ENCODE assay signal across 28 cellular contexts in the genomic region with DNA sequence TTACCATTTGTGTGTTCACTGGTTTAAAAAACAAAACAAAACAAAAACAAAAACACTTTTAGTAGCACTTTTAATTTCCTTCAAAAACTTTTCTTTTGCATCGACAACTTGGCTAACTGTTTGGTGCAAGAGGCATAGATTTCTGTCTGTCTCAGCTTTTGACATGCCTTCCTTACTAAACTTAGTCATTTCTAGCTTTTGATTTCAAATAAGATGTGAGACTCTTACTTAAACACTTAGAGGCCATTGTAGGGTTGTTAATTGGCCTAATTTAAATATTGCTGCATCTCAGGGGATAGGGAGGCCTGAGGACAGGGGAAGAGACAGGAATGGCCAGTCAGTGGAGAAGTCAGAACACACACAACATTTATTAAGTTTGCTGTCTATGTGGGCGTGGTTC.
DNase-seq lines count a peak whose midpoint lies in the region; ATAC-seq and TF ChIP-seq lines count a peak whose summit lies in the region.
"Had no signal": no experiment of that assay in that cellular context is flagged by ENCODE, and none has a peak within 500 bp of the region (broad histone marks: within the 10 kb centered on the region; RNA-seq: fewer than 3 reads in every experiment).

No MANE protein-coding gene starts in this region.

- H3K27ac Mint-ChIP-seq in activated CD4-positive, alpha-beta T cell treated with anti-CD3 and anti-CD28 coated beads for 36 hours = peak overlapping the region; percentile 24
- peak overlapping the region; percentile 67 for H3K27ac Mint-ChIP-seq in CD8-positive, alpha-beta T cell
- H3K27ac Mint-ChIP-seq in activated T-helper 17 cell treated with anti-CD3 and anti-CD28 coated beads, Interleukin-2, amount 50 U/mL, for 72 hours = peak overlapping the region; percentile 53
- H3K27ac Mint-ChIP-seq in naive thymus-derived CD4-positive, alpha-beta T cell = peak overlapping the region in 5 of 9 donors; percentile 7 to 77 (median 54)
- H3K27ac Mint-ChIP-seq: activated CD4-positive, alpha-beta T cell treated with anti-CD3 and anti-CD28 coated beads, Interleukin-2, amount 10 ng/mL, durations not matched to agents 24 days and 14 days; dendritic cell treated with granulocyte-macrophage colony-stimulating factor and Interleukin-4, amounts not matched to agents 40 ng/mL and 50 ng/mL, for 4 days; HFFc6; mesothelial cell of epicardium had no signal

- no peaks in the 10 kb centered on the region for H3K27me3 ChIP-seq in CD8-positive, alpha-beta T cell (ENCODE audit: insufficient read depth, low read length)
- H3K27me3 ChIP-seq in naive thymus-derived CD4-positive, alpha-beta T cell (ENCODE audit: control insufficient read depth in 2 of 2, insufficient read depth in 2 of 2, low read length in 2 of 2) = no peaks in the 10 kb centered on the region
- H3K27me3 ChIP-seq: esophagus muscularis mucosa, upper lobe of right lung had no signal

- no peaks in the 10 kb centered on the region for H3K9me3 Mint-ChIP-seq in activated CD4-positive, alpha-beta T cell treated with anti-CD3 and anti-CD28 coated beads for 36 hours (ENCODE audit: low read depth)
- no peaks in the 10 kb centered on the region for H3K9me3 Mint-ChIP-seq in CD8-positive, alpha-beta T cell
- no peaks in the 10 kb centered on the region for H3K9me3 Mint-ChIP-seq in activated T-helper 17 cell treated with anti-CD3 and anti-CD28 coated beads, Interleukin-2, amount 50 U/mL, for 72 hours
- H3K9me3 Mint-ChIP-seq in naive thymus-derived CD4-positive, alpha-beta T cell = no peaks in the 10 kb centered on the region
- H3K9me3 Mint-ChIP-seq: activated CD4-positive, alpha-beta T cell treated with anti-CD3 and anti-CD28 coated beads, Interleukin-2, amount 10 ng/mL, durations not matched to agents 24 days and 14 days; dendritic cell treated with granulocyte-macrophage colony-stimulating factor and Interleukin-4, amounts not matched to agents 40 ng/mL and 50 ng/mL, for 4 days; HFFc6; mesothelial cell of epicardium had no signal

- H3K4me3 Mint-ChIP-seq in activated CD4-positive, alpha-beta T cell treated with anti-CD3 and anti-CD28 coated beads for 36 hours = no peak overlapping the region
- no peak overlapping the region for H3K4me3 Mint-ChIP-seq in CD8-positive, alpha-beta T cell
- H3K4me3 Mint-ChIP-seq in activated T-helper 17 cell treated with anti-CD3 and anti-CD28 coated beads, Interleukin-2, amount 50 U/mL, for 72 hours = peak overlapping the region; percentile 1
- H3K4me3 Mint-ChIP-seq in naive thymus-derived CD4-positive, alpha-beta T cell = no peak overlapping the region
- H3K4me3 Mint-ChIP-seq: activated CD4-positive, alpha-beta T cell treated with anti-CD3 and anti-CD28 coated beads, Interleukin-2, amount 10 ng/mL, durations not matched to agents 24 days and 14 days; dendritic cell treated with granulocyte-macrophage colony-stimulating factor and Interleukin-4, amounts not matched to agents 40 ng/mL and 50 ng/mL, for 4 days; HFFc6; mesothelial cell of epicardium had no signal

- peaks cover 17% of the 10 kb centered on the region for H3K36me3 ChIP-seq in CD8-positive, alpha-beta T cell (ENCODE audit: insufficient read depth, low read length)
- peaks cover 0 to 40% (median 5%) of the 10 kb centered on the region in 3 experiments for H3K36me3 ChIP-seq in naive thymus-derived CD4-positive, alpha-beta T cell (ENCODE audit: control insufficient read depth in 2 of 3, insufficient read depth in 3 of 3, low read length in 3 of 3)

- H3K4me1 ChIP-seq in CD8-positive, alpha-beta T cell (ENCODE audit: insufficient read depth, low read length) = no peaks in the 10 kb centered on the region
- H3K4me1 ChIP-seq in naive thymus-derived CD4-positive, alpha-beta T cell (ENCODE audit: control insufficient read depth in 2 of 2, insufficient read depth in 2 of 2, low read length in 2 of 2) = no peaks in the 10 kb centered on the region
- H3K4me1 ChIP-seq: esophagus muscularis mucosa, upper lobe of right lung had no signal

- TF ChIP-seq CTCF in CD8-positive, alpha-beta T cell (IDR thresholded peaks at IDR 0.05) = no peak

- no peak overlapping the region for H3K4me3 ChIP-seq in CD8-positive, alpha-beta T cell (ENCODE audit: low read depth, low read length)
- H3K4me3 ChIP-seq in naive thymus-derived CD4-positive, alpha-beta T cell (ENCODE audit: low read length) = no peak overlapping the region
- H3K4me3 ChIP-seq: esophagus muscularis mucosa, upper lobe of right lung had no signal

- no peaks in the 10 kb centered on the region for H3K9me3 ChIP-seq in CD8-positive, alpha-beta T cell (ENCODE audit: low read length)
- H3K9me3 ChIP-seq in naive thymus-derived CD4-positive, alpha-beta T cell (ENCODE audit: control insufficient read depth in 2 of 3, low read length in 3 of 3) = no peaks in the 10 kb centered on the region
- H3K9me3 ChIP-seq: esophagus muscularis mucosa, upper lobe of right lung had no signal

- H3K27ac ChIP-seq in CD8-positive, alpha-beta T cell (ENCODE audit: low read depth, low read length) = no peak overlapping the region
- no peak overlapping the region for H3K27ac ChIP-seq in naive thymus-derived CD4-positive, alpha-beta T cell (ENCODE audit: low read depth, low read length)
- H3K27ac ChIP-seq: 22Rv1, esophagus muscularis mucosa, upper lobe of right lung, WERI-Rb-1 had no signal

- ATAC-seq in activated CD4-positive, alpha-beta T cell treated with anti-CD3 and anti-CD28 coated beads for 36 hours = peak; percentile 73
- no peak for ATAC-seq in CD8-positive, alpha-beta T cell
- peak; percentile 66 for ATAC-seq in activated T-helper 17 cell treated with anti-CD3 and anti-CD28 coated beads, Interleukin-2, amount 50 U/mL, for 72 hours (replicated peaks)
- ATAC-seq in naive thymus-derived CD4-positive, alpha-beta T cell = no peak
- ATAC-seq: upper lobe of right lung had no signal

- POLR2A ChIA-PET in activated CD4-positive, alpha-beta T cell treated with anti-CD3 and anti-CD28 coated beads for 36 hours (lab: Charles Lee) = no interaction called here
- POLR2A ChIA-PET in CD8-positive, alpha-beta T cell (lab: Charles Lee) = no interaction called here
- POLR2A ChIA-PET in naive thymus-derived CD4-positive, alpha-beta T cell (lab: Charles Lee) = no interaction called here

- peaks cover 20% of the 10 kb centered on the region for H3K4me1 Mint-ChIP-seq in activated CD4-positive, alpha-beta T cell treated with anti-CD3 and anti-CD28 coated beads for 36 hours
- H3K4me1 Mint-ChIP-seq in CD8-positive, alpha-beta T cell (ENCODE audit: low read depth) = peaks cover 12% of the 10 kb centered on the region
- peaks cover 9% of the 10 kb centered on the region for H3K4me1 Mint-ChIP-seq in activated T-helper 17 cell treated with anti-CD3 and anti-CD28 coated beads, Interleukin-2, amount 50 U/mL, for 72 hours
- H3K4me1 Mint-ChIP-seq in naive thymus-derived CD4-positive, alpha-beta T cell = peaks cover 4 to 14% (median 12%) of the 10 kb centered on the region in 7 donors
- H3K4me1 Mint-ChIP-seq: mesothelial cell of epicardium had no signal

- no peak for DNase-seq in activated CD4-positive, alpha-beta T cell treated with anti-CD3 and anti-CD28 coated beads for 36 hours
- no peak for DNase-seq in activated CD4-positive, alpha-beta T cell treated with anti-CD3 and anti-CD28 coated beads, Interleukin-2, amount 50 U/mL, for 1 hour
- DNase-seq in CD8-positive, alpha-beta T cell = no peak
- DNase-seq in naive thymus-derived CD4-positive, alpha-beta T cell = no peak
- DNase-seq in iPS-NIHi11 (ENCODE audit: low spot score) (no peak), NCI-H510A (lab: John Stamatoyannopoulos, UW) (no peak), retina (no peak)
- DNase-seq: activated CD4-positive, alpha-beta T cell treated with anti-CD3 and anti-CD28 coated beads, Interleukin-2, amount 10 ng/mL, durations not matched to agents 24 days and 14 days; central memory CD4-positive, alpha-beta T cell; DMS 273 treated with DMSO at 0.1 percent for 48 hours; foreskin fibroblast; head of caudate nucleus; HFFc6; MV-4-11; NCI-H1436 treated with DMSO at 0.1 percent for 48 hours; NCI-H2107; NCI-H774; SHP77 treated with DMSO at 0.1 percent for 48 hours; stimulated activated CD4-positive, alpha-beta T cell treated with anti-CD3 and anti-CD28 coated beads, Interleukin-15, amount 100 ng/mL, for 24 hours; stimulated activated naive CD4-positive, alpha-beta T cell; T1000; upper lobe of right lung; WERI-Rb-1 had no signal

- intact Hi-C loops in activated CD4-positive, alpha-beta T cell treated with anti-CD3 and anti-CD28 coated beads for 36 hours (cut with DNase I, micrococcal nuclease) = loop anchor here (5.0 kb wide), 2 partner anchors 64 to 69 kb away; a partner anchor contains a TSS
- intact Hi-C loops in CD8-positive, alpha-beta T cell (cut with DNase I, micrococcal nuclease) = loop anchor here in 1 of 2 experiments (5.0 kb wide), 1 partner anchor 69 kb away; a partner anchor contains a TSS
- intact Hi-C loops in naive thymus-derived CD4-positive, alpha-beta T cell (cut with micrococcal nuclease) = no loop called here

- no peaks in the 10 kb centered on the region for H3K27me3 Mint-ChIP-seq in activated CD4-positive, alpha-beta T cell treated with anti-CD3 and anti-CD28 coated beads for 36 hours
- no peaks in the 10 kb centered on the region for H3K27me3 Mint-ChIP-seq in CD8-positive, alpha-beta T cell (ENCODE audit: low read depth)
- no peaks in the 10 kb centered on the region for H3K27me3 Mint-ChIP-seq in activated T-helper 17 cell treated with anti-CD3 and anti-CD28 coated beads, Interleukin-2, amount 50 U/mL, for 72 hours
- H3K27me3 Mint-ChIP-seq in naive thymus-derived CD4-positive, alpha-beta T cell = no peaks in the 10 kb centered on the region
- H3K27me3 Mint-ChIP-seq: activated CD4-positive, alpha-beta T cell treated with anti-CD3 and anti-CD28 coated beads, Interleukin-2, amount 10 ng/mL, durations not matched to agents 24 days and 14 days; dendritic cell treated with granulocyte-macrophage colony-stimulating factor and Interleukin-4, amounts not matched to agents 40 ng/mL and 50 ng/mL, for 4 days had no signal

- H3K36me3 Mint-ChIP-seq in activated CD4-positive, alpha-beta T cell treated with anti-CD3 and anti-CD28 coated beads for 36 hours (ENCODE audit: low read depth) = peaks cover 32% of the 10 kb centered on the region
- H3K36me3 Mint-ChIP-seq in CD8-positive, alpha-beta T cell = peaks cover 56% of the 10 kb centered on the region
- peaks cover 84% of the 10 kb centered on the region for H3K36me3 Mint-ChIP-seq in activated T-helper 17 cell treated with anti-CD3 and anti-CD28 coated beads, Interleukin-2, amount 50 U/mL, for 72 hours (ENCODE audit: low read depth)
- H3K36me3 Mint-ChIP-seq in naive thymus-derived CD4-positive, alpha-beta T cell = peaks cover 3 to 43% (median 16%) of the 10 kb centered on the region in 5 donors

- CTCF ChIA-PET in activated CD4-positive, alpha-beta T cell treated with anti-CD3 and anti-CD28 coated beads for 36 hours (lab: Charles Lee) = interaction anchor here (1.2 kb wide), 1 partner anchor 9 kb away, joined by 3 read pairs; no protein-coding TSS in a partner anchor
- CTCF ChIA-PET in CD8-positive, alpha-beta T cell (lab: Charles Lee) = no interaction called here
- CTCF ChIA-PET in naive thymus-derived CD4-positive, alpha-beta T cell (lab: Charles Lee) = no interaction called here

Comparison
In these comparisons a context has a peak if more than half of its experiments do, and no peak if none do; other contexts are left out.
1. ATAC-seq: peak in activated CD4-positive, alpha-beta T cell treated with anti-CD3 and anti-CD28 coated beads for 36 hours (single experiment) and activated T-helper 17 cell treated with anti-CD3 and anti-CD28 coated beads, Interleukin-2, amount 50 U/mL, for 72 hours (single experiment); none in CD8-positive, alpha-beta T cell (single experiment) and naive thymus-derived CD4-positive, alpha-beta T cell (single experiment).
2. intact Hi-C loops: an anchor here in activated CD4-positive, alpha-beta T cell treated with anti-CD3 and anti-CD28 coated beads for 36 hours (5.0 kb wide); none called in naive thymus-derived CD4-positive, alpha-beta T cell.
3. Peak in every context shown above with its lines, with median percentiles within 50 percentile points of each other: H3K27ac Mint-ChIP-seq.